ENCODE assay signal across 18 cellular contexts in genomic region chr2:207109768-207110167, GRCh38.
"Had no signal": no experiment of that assay in that cellular context is flagged by ENCODE, and none has a peak within 500 bp of the region (broad histone marks: within the 10 kb centered on the region; RNA-seq: fewer than 3 reads in every experiment).

No MANE protein-coding gene starts in this region.

- H3K27me3 ChIP-seq: esophagus squamous epithelium, gastroesophageal sphincter, heart left ventricle, ovary, stomach, suprapubic skin, tibial artery, upper lobe of left lung, uterus had no signal

- DNase-seq: esophagus squamous epithelium; foreskin fibroblast; heart left ventricle; kidney glomerular epithelial cell; mucosa of descending colon; naive thymus-derived CD8-positive, alpha-beta T cell; ovary; right cardiac atrium; small intestine; stimulated activated CD4-positive, alpha-beta T cell treated with anti-CD3 and anti-CD28 coated beads, Interleukin-12 subunit alpha, Interleukin-12 subunit beta, amount 100 ng/mL, for 4 hours; stimulated activated naive CD4-positive, alpha-beta T cell; stomach; tibial artery; upper lobe of left lung; uterus had no signal

- H3K27ac ChIP-seq: esophagus squamous epithelium, gastroesophageal sphincter, heart left ventricle, ovary, stomach, suprapubic skin, tibial artery, upper lobe of left lung, uterus had no signal

- ATAC-seq: gastroesophageal sphincter; heart left ventricle; left lobe of liver; mucosa of descending colon; naive thymus-derived CD8-positive, alpha-beta T cell had no signal
